ENCODE assay signal across 8 cellular contexts in genomic region chr19:45076851-45077730, GRCh38. TPM values are rescaled to one million over a fixed set of nuclear protein-coding genes. Genes with fewer than 3 reads are reported as not detected.
A peak's percentile ranks its signal among the peaks of the same experiment; 100 is the strongest.
DNase-seq lines count a peak whose midpoint lies in the region; ATAC-seq and TF ChIP-seq lines count a peak whose summit lies in the region.

No MANE protein-coding gene starts in this region.

- H3K4me3 Mint-ChIP-seq in brain = peak overlapping the region; percentile 79 to 87 (median 80)

- H3K4me3 ChIP-seq in AG10803 (ENCODE audit: low read length) (peak overlapping the region; percentile 53; the same call in 1 of the 2 replicates), HUES48 (ENCODE audit: low read depth, low read length) (peak overlapping the region; percentile 90), mucosa of rectum (ENCODE audit: low read length in 2 of 2) (peak overlapping the region; percentile 62 to 87)

- H3K27me3 Mint-ChIP-seq in brain = peaks cover 49% of the 10 kb centered on the region

- H3K27me3 ChIP-seq in HUES48 (ENCODE audit: control insufficient read depth, insufficient read depth, low read length) (no peaks in the 10 kb centered on the region), mucosa of rectum (ENCODE audit: control insufficient read depth in 2 of 2, insufficient read depth in 2 of 2, low read length in 2 of 2) (no peaks in the 10 kb centered on the region)

- H3K36me3 ChIP-seq in HUES48 (ENCODE audit: control insufficient read depth, insufficient read depth, low read length) = peaks cover 21% of the 10 kb centered on the region
- H3K36me3 ChIP-seq in mucosa of rectum (ENCODE audit: control insufficient read depth in 2 of 2, insufficient read depth in 2 of 2, low read length in 2 of 2) = peaks cover 8 to 9% of the 10 kb centered on the region in 2 donors

- H3K4me1 ChIP-seq in HUES48 (ENCODE audit: control insufficient read depth, insufficient read depth, low read length) (peaks cover 43% of the 10 kb centered on the region), mucosa of rectum (ENCODE audit: control insufficient read depth in 2 of 2, insufficient read depth in 2 of 2, low read length in 2 of 2) (peaks cover 36 to 39% of the 10 kb centered on the region in 2 donors)

- peaks cover 14% of the 10 kb centered on the region for H3K36me3 Mint-ChIP-seq in brain

- TF ChIP-seq CTCF in AG10803 (conservative IDR thresholded peaks at IDR 0.05; ENCODE audit: low read length) = no peak
- no peak for TF ChIP-seq CTCF in brain (conservative IDR thresholded peaks at IDR 0.05)

- H3K4me1 Mint-ChIP-seq in brain = peaks cover 49% of the 10 kb centered on the region

- H3K9ac ChIP-seq in HUES48 (ENCODE audit: low read depth, low read length) (0 out of 2 replicates have a peak overlapping the region, but pooled peaks have one; percentile 3), mucosa of rectum (ENCODE audit: low read depth in 1 of 2, low read length in 2 of 2) (peak overlapping the region; percentile 52 to 83)

- DNase-seq in AG10803 (ENCODE audit: low read depth) = no peak
- DNase-seq in NCI-H2196 treated with DMSO at 0.1 percent for 48 hours (lab: John Stamatoyannopoulos, UW; ENCODE audit: unreplicated experiment) = no peak
- DNase-seq in SKM-1 treated with dmso at 0.1 percent for 144 hours (lab: John Stamatoyannopoulos, UW; ENCODE audit: unreplicated experiment) = no peak

- no peaks in the 10 kb centered on the region for H3K9me3 Mint-ChIP-seq in brain

- ATAC-seq in GM18505 (IDR thresholded peaks at IDR 0.05; ENCODE audit: unreplicated experiment) (no peak), HG03571 (IDR thresholded peaks at IDR 0.05; ENCODE audit: unreplicated experiment) (no peak)

- H3K9me3 ChIP-seq in HUES48 (ENCODE audit: control insufficient read depth, insufficient read depth, low read length) (no peaks in the 10 kb centered on the region), mucosa of rectum (ENCODE audit: control insufficient read depth in 2 of 2, low read length in 2 of 2) (no peaks in the 10 kb centered on the region)

- H3K27ac ChIP-seq in HUES48 (ENCODE audit: low read depth, low read length) (peak overlapping the region; percentile 75), mucosa of rectum (ENCODE audit: low read depth in 2 of 2, low read length in 2 of 2) (peak overlapping the region; percentile 94 to 95)

- no peak for TF ChIP-seq POLR2A in GM18505 (IDR thresholded peaks at IDR 0.05; ENCODE audit: borderline replicate concordance, extremely low read depth, insufficient read depth, insufficient read length)

- peak overlapping the region; percentile 2 to 76 (median 29) for H3K27ac Mint-ChIP-seq in brain

RNA-seq across cellular contexts. Expression of gene ZNF296, which starts 0.8 kb away (rescaled TPM):
- 2.1 TPM for polyA plus RNA-seq in brain (ENCODE audit: insufficient read depth, low read depth, low replicate concordance)

RNA-seq across cellular contexts. Expression of gene GEMIN7, which starts 2.0 kb away (rescaled TPM):
- polyA plus RNA-seq in brain (ENCODE audit: insufficient read depth, low read depth, low replicate concordance) = 20.6 TPM

RNA-seq across cellular contexts. Expression of gene PPP1R37, which starts 15.9 kb away (rescaled TPM):
- polyA plus RNA-seq in brain (ENCODE audit: insufficient read depth, low read depth, low replicate concordance) = 59.2 TPM

RNA-seq across cellular contexts. Expression of gene CLASRP, which starts 38.2 kb away (rescaled TPM):
- polyA plus RNA-seq in brain (ENCODE audit: insufficient read depth, low read depth, low replicate concordance) = 23.6 TPM
